In genomic region chr4:107862658-107863057, GRCh38 we compare ENCODE assay signal across 9 cellular contexts. TPM values are rescaled to one million over a fixed set of nuclear protein-coding genes. Genes with fewer than 3 reads are reported as not detected.
DNase-seq lines count a peak whose midpoint lies in the region; ATAC-seq and TF ChIP-seq lines count a peak whose summit lies in the region.
"Had no signal": no experiment of that assay in that cellular context is flagged by ENCODE, and none has a peak within 500 bp of the region (broad histone marks: within the 10 kb centered on the region; RNA-seq: fewer than 3 reads in every experiment).

No MANE protein-coding gene starts in this region.

- no peak overlapping the region for H3K4me3 Mint-ChIP-seq in activated CD8-positive, alpha-beta memory T cell treated with anti-CD3 and anti-CD28 coated beads, Interleukin-2, amount 10 ng/mL, durations not matched to agents 7 days and 5 days

- CTCF ChIA-PET in activated CD8-positive, alpha-beta memory T cell treated with anti-CD3 and anti-CD28 coated beads, Interleukin-2, amount 10 ng/mL, durations not matched to agents 7 days and 5 days (lab: Charles Lee): no interaction called here
- CTCF ChIA-PET in RWPE1 (lab: Yijun Ruan, JAX): no interaction called here

- TF ChIP-seq CTCF in RWPE1 (conservative IDR thresholded peaks at IDR 0.05; ENCODE audit: low read depth): no peak
- no peak for TF ChIP-seq CTCF in ovary (IDR thresholded peaks at IDR 0.05)

- no peaks in the 10 kb centered on the region for H3K9me3 ChIP-seq in ovary
- H3K9me3 ChIP-seq: BLaER1 had no signal

- no peak overlapping the region for H3K27ac ChIP-seq in RWPE1
- H3K27ac ChIP-seq in ovary: no peak overlapping the region
- H3K27ac ChIP-seq: BLaER1 had no signal

- DNase-seq in activated CD8-positive, alpha-beta memory T cell treated with anti-CD3 and anti-CD28 coated beads, Interleukin-2, amount 10 ng/mL, durations not matched to agents 7 days and 5 days: no peak
- no peak for DNase-seq in activated CD8-positive, alpha-beta memory T cell treated with anti-CD3 and anti-CD28 coated beads for 24 hours
- DNase-seq in RWPE1 (ENCODE audit: low spot score): peak; percentile 87
- DNase-seq in fibroblast of the conjunctiva (ENCODE audit: low read depth): peak; percentile 59
- DNase-seq in stimulated activated naive CD8-positive, alpha-beta T cell treated with anti-CD3 and anti-CD28 coated beads, Interleukin-15, Interleukin-2, amounts not matched to agents 100 U/mL and 50 U/mL, for 24 hours: peak; percentile 3
- no peak for DNase-seq in left lobe of liver (ENCODE audit: low spot score)
- no peak for DNase-seq in ovary

- WGBS in ovary, 3 donors: 78 to 82% (median 81%) methylated on average over 5 of the region's 5 CpGs

- no peak overlapping the region for H3K27ac Mint-ChIP-seq in activated CD8-positive, alpha-beta memory T cell treated with anti-CD3 and anti-CD28 coated beads, Interleukin-2, amount 10 ng/mL, durations not matched to agents 7 days and 5 days

- POLR2A ChIA-PET in RWPE1 (lab: Yijun Ruan, JAX; ENCODE audit: low non-redundant PET): no interaction called here

- no peaks in the 10 kb centered on the region for H3K4me1 ChIP-seq in ovary (ENCODE audit: insufficient read depth)
- H3K4me1 ChIP-seq: BLaER1 had no signal

- TF ChIP-seq POLR2A in ovary (IDR thresholded peaks at IDR 0.05): no peak

- no peak overlapping the region for H3K4me3 ChIP-seq in ovary
- H3K4me3 ChIP-seq: BLaER1 had no signal

- intact Hi-C loops in ovary (cut with DNase I): loop anchor here in 1 of 4 donors (1.0 kb wide), 1 partner anchor 22 kb away; no protein-coding TSS in a partner anchor

- no peaks in the 10 kb centered on the region for H3K27me3 ChIP-seq in ovary
- H3K27me3 ChIP-seq: BLaER1 had no signal

- peaks cover 33% of the 10 kb centered on the region for H3K27me3 Mint-ChIP-seq in activated CD8-positive, alpha-beta memory T cell treated with anti-CD3 and anti-CD28 coated beads, Interleukin-2, amount 10 ng/mL, durations not matched to agents 7 days and 5 days

- H3K36me3 Mint-ChIP-seq in activated CD8-positive, alpha-beta memory T cell treated with anti-CD3 and anti-CD28 coated beads, Interleukin-2, amount 10 ng/mL, durations not matched to agents 7 days and 5 days: no peaks in the 10 kb centered on the region

- H3K4me1 Mint-ChIP-seq in activated CD8-positive, alpha-beta memory T cell treated with anti-CD3 and anti-CD28 coated beads, Interleukin-2, amount 10 ng/mL, durations not matched to agents 7 days and 5 days: peaks cover 9% of the 10 kb centered on the region

- no peaks in the 10 kb centered on the region for H3K9me3 Mint-ChIP-seq in activated CD8-positive, alpha-beta memory T cell treated with anti-CD3 and anti-CD28 coated beads, Interleukin-2, amount 10 ng/mL, durations not matched to agents 7 days and 5 days (ENCODE audit: low read depth)

- no peak for TF ChIP-seq EP300 in ovary (IDR thresholded peaks at IDR 0.05)

- ATAC-seq in activated CD8-positive, alpha-beta memory T cell treated with anti-CD3 and anti-CD28 coated beads, Interleukin-2, amount 10 ng/mL, durations not matched to agents 7 days and 5 days: peak; percentile 57
- peak; percentile 54 for ATAC-seq in stimulated activated naive CD8-positive, alpha-beta T cell treated with anti-CD3 and anti-CD28 coated beads, Interleukin-15, Interleukin-2, amounts not matched to agents 100 U/mL and 50 U/mL, for 24 hours
- ATAC-seq in left lobe of liver: no peak
- ATAC-seq in HG03097 (IDR thresholded peaks at IDR 0.05; ENCODE audit: low FRiP score, unreplicated experiment): no peak

- no peaks in the 10 kb centered on the region for H3K36me3 ChIP-seq in ovary
- H3K36me3 ChIP-seq: BLaER1 had no signal

RNA-seq across cellular contexts. Expression of gene SGMS2, which starts 37.9 kb away (rescaled TPM):
- total RNA-seq in activated CD8-positive, alpha-beta memory T cell treated with anti-CD3 and anti-CD28 coated beads, Interleukin-2, amount 10 ng/mL, durations not matched to agents 7 days and 5 days: under 1 TPM in 1 of 2 experiments, not detected in 1; 0.37 TPM
- total RNA-seq in left lobe of liver: 15.6 TPM
- total RNA-seq in ovary: 100 to 1,000 TPM in 1 of 7 donors, 10 to 100 TPM in 2, 1 to 10 TPM in 4; 2.0 to 156 (median 7.3) TPM
- 1 to 10 TPM; 1.2 to 6.9 TPM for polyA plus RNA-seq in ovary

Comparison
In these comparisons a context has a peak if more than half of its experiments do, and no peak if none do; other contexts are left out.
1. ATAC-seq: peak in activated CD8-positive, alpha-beta memory T cell treated with anti-CD3 and anti-CD28 coated beads, Interleukin-2, amount 10 ng/mL, durations not matched to agents 7 days and 5 days (single experiment) and stimulated activated naive CD8-positive, alpha-beta T cell treated with anti-CD3 and anti-CD28 coated beads, Interleukin-15, Interleukin-2, amounts not matched to agents 100 U/mL and 50 U/mL, for 24 hours (single experiment); none in left lobe of liver (single experiment) and HG03097 (single experiment).
2. DNase-seq: peak in RWPE1 (single experiment), fibroblast of the conjunctiva (single experiment) and stimulated activated naive CD8-positive, alpha-beta T cell treated with anti-CD3 and anti-CD28 coated beads, Interleukin-15, Interleukin-2, amounts not matched to agents 100 U/mL and 50 U/mL, for 24 hours (single experiment); none in activated CD8-positive, alpha-beta memory T cell treated with anti-CD3 and anti-CD28 coated beads, Interleukin-2, amount 10 ng/mL, durations not matched to agents 7 days and 5 days (single experiment), activated CD8-positive, alpha-beta memory T cell treated with anti-CD3 and anti-CD28 coated beads for 24 hours (single experiment), left lobe of liver (single experiment) and ovary (0 of 5).